8 cellular contexts compared by ENCODE assay signal in genomic region chr4:6695660-6696581, GRCh38. TPM values are rescaled to one million over a fixed set of nuclear protein-coding genes. Genes with fewer than 3 reads are reported as not detected.
A peak's percentile ranks its signal among the peaks of the same experiment; 100 is the strongest.
DNase-seq lines count a peak whose midpoint lies in the region; ATAC-seq, FAIRE-seq and TF ChIP-seq lines count a peak whose summit lies in the region.

No MANE protein-coding gene starts in this region.

- H3K27ac Mint-ChIP-seq in nephron = peak overlapping the region in 2 of 3 experiments; percentile 47 to 72

- no peak for TF ChIP-seq RAD21 in GM12878 (IDR thresholded peaks at IDR 0.05; ENCODE audit: insufficient read depth, low read depth, low read length)

- TF ChIP-seq EP300 in GM12878 (IDR thresholded peaks at IDR 0.05; ENCODE audit: borderline replicate concordance in 1 of 2, control insufficient read depth in 1 of 2, low read depth in 2 of 2, low read length in 2 of 2) = no peak

- ATAC-seq in Panc1 = peak; percentile 85
- ATAC-seq in GM12878 = peak; percentile 51
- no peak for ATAC-seq in GM21786 (IDR thresholded peaks at IDR 0.05; ENCODE audit: unreplicated experiment)

- DNase-seq in DMS53 (lab: John Stamatoyannopoulos, UW) (peak; percentile 76), Panc1 (ENCODE audit: low read depth, low spot score) (no peak), GM12878 (ENCODE audit: low read depth, low spot score) (no peak), hepatic stellate cell (ENCODE audit: low spot score) (no peak), WERI-Rb-1 (no peak)
- no peak for DNase-seq in NK-92 treated with Interleukin-12 subunit alpha and Interleukin-12 subunit beta, amount 100 ng/mL, for 24 hours (lab: John Stamatoyannopoulos, UW)

- peaks cover 24% of the 10 kb centered on the region for H3K4me1 Mint-ChIP-seq in nephron

- H3K4me3 ChIP-seq in Panc1 (ENCODE audit: low read depth in 2 of 2, low read length in 2 of 2) (peak overlapping the region in 1 of 2 experiments; percentile 26; a peak in 2 of 4 replicates), GM12878 (no peak overlapping the region), WERI-Rb-1 (ENCODE audit: low read depth, low read length) (no peak overlapping the region)

- H3K36me3 Mint-ChIP-seq in nephron (ENCODE audit: low read depth) = peaks cover 24% of the 10 kb centered on the region

- no TSS peak for BruUV-seq in Panc1 (replicated peaks; lab: Mats Ljungman, UMichigan)
- BruUV-seq in GM12878 (replicated peaks; lab: Mats Ljungman, UMichigan) = no TSS peak

- H3K27ac ChIP-seq in Panc1 (ENCODE audit: low read length) = peak overlapping the region; percentile 53
- no peak overlapping the region; the same call in 1 of the 2 replicates for H3K27ac ChIP-seq in GM12878 (ENCODE audit: control insufficient read depth, insufficient read depth)
- no peak overlapping the region for H3K27ac ChIP-seq in WERI-Rb-1

- SMC1A ChIA-PET in GM12878 (lab: Charles Lee; ENCODE audit: uncharacterized antibody, unreplicated experiment) = interaction anchor here (1.2 kb wide), 2 partner anchors 11 to 21 kb away, joined by 3 read pairs; no protein-coding TSS in a partner anchor

- H3K27me3 ChIP-seq in Panc1 (ENCODE audit: control insufficient read depth, insufficient read depth, low read length) (no peaks in the 10 kb centered on the region), GM12878 (replicated peaks in 1 of 2; ENCODE audit: control insufficient read depth in 2 of 2, insufficient read depth in 2 of 2, low read length in 1 of 2) (no peaks in the 10 kb centered on the region), WERI-Rb-1 (ENCODE audit: insufficient read depth, low read depth, severe bottlenecking) (no peaks in the 10 kb centered on the region)

- H3K4me1 ChIP-seq in Panc1 (ENCODE audit: control insufficient read depth, insufficient read depth, low read length) = peaks cover 38% of the 10 kb centered on the region
- peaks cover 5% of the 10 kb centered on the region for H3K4me1 ChIP-seq in GM12878 (ENCODE audit: control insufficient read depth, insufficient read depth, low read length)

- no peaks in the 10 kb centered on the region for H3K36me3 ChIP-seq in Panc1 (ENCODE audit: control insufficient read depth, insufficient read depth, low read length)
- H3K36me3 ChIP-seq in GM12878 (ENCODE audit: control insufficient read depth in 2 of 2, insufficient read depth in 2 of 2, low read length in 1 of 2) = no peaks in the 10 kb centered on the region; a peak in 1 of 4 replicates
- peaks cover 4% of the 10 kb centered on the region; the same call in 1 of the 2 replicates for H3K36me3 ChIP-seq in WERI-Rb-1

- RAD21 ChIA-PET in GM12878 (lab: Charles Lee; ENCODE audit: unreplicated experiment) = no interaction called here

- no peaks in the 10 kb centered on the region for H4K20me1 ChIP-seq in GM12878 (ENCODE audit: control insufficient read depth, insufficient read depth)

- CTCF ChIA-PET in Panc1 (lab: Charles Lee) = interaction anchor here (0.6 to 1.0 kb wide), 2 partner anchors 11 to 13 kb away, joined by 3 to 4 read pairs; no protein-coding TSS in a partner anchor
- CTCF ChIA-PET in GM12878 (lab: Yijun Ruan, JAX) = interaction anchor here (0.5 to 1.4 kb wide), 3 partner anchors 15 to 406 kb away, joined by 3 read pairs; no protein-coding TSS in a partner anchor

- intact Hi-C loops in Panc1 (cut with micrococcal nuclease; ENCODE audit: unreplicated experiment) (no loop called here), GM12878 (cut with micrococcal nuclease; ENCODE audit: unreplicated experiment) (no loop called here)

- peak overlapping the region; percentile 4; the same call in 1 of the 2 replicates for H2AFZ ChIP-seq in GM12878 (ENCODE audit: control insufficient read depth, low read depth, low read length)

- no peak overlapping the region for H3K4me2 ChIP-seq in GM12878 (ENCODE audit: control insufficient read depth, insufficient read depth)

- no peaks in the 10 kb centered on the region for H3K27me3 Mint-ChIP-seq in nephron (ENCODE audit: low read depth)

- in situ Hi-C loops in Panc1 (cut with HindIII; ENCODE audit: low pct_unique_long_range_greater_than_20kb, low sequenced_read_pairs) = no loop called here
- in situ Hi-C loops in GM12878 (cut with MboI) = no loop called here

- H3K4me3 Mint-ChIP-seq in nephron = no peak overlapping the region

- POLR2A ChIA-PET in Panc1 (lab: Charles Lee) = no interaction called here
- POLR2A ChIA-PET in GM12878 (lab: Charles Lee) = no interaction called here

- FAIRE-seq in GM12878 (lab: Jason Lieb, UNC) = no peak

- H3K79me2 ChIP-seq in GM12878 (ENCODE audit: control insufficient read depth, insufficient read depth, low read length) = no peaks in the 10 kb centered on the region

- TF ChIP-seq CTCF in Panc1 (IDR thresholded peaks at IDR 0.05) (peak; percentile 49; the same call in 1 of the 2 replicates), GM12878 (IDR thresholded peaks at IDR 0.05 in 2 of 3, conservative IDR thresholded peaks at IDR 0.05 in 1 of 3; ENCODE audit: control insufficient read depth in 2 of 3, extremely low read depth in 1 of 3, insufficient read depth in 1 of 3, low read depth in 3 of 3, low read length in 3 of 3) (no peak), nephron (IDR thresholded peaks at IDR 0.05; ENCODE audit: unreplicated experiment in 3 of 3) (no peak), WERI-Rb-1 (IDR thresholded peaks at IDR 0.05; ENCODE audit: low read depth, low read length) (no peak)

- WGBS in GM12878 (ENCODE audit: insufficient coverage, insufficient replicate concordance, low lambda C conversion rate, missing lambda C conversion rate) = 69% methylated on average over 18 of the region's 18 CpGs

- H3K9ac ChIP-seq in GM12878 (ENCODE audit: control insufficient read depth, insufficient read depth, low read length) = no peak overlapping the region

- no peak for TF ChIP-seq POLR2A in GM12878 (IDR thresholded peaks at IDR 0.05; ENCODE audit: low read depth, low read length)

- H3K9me3 Mint-ChIP-seq in nephron = no peaks in the 10 kb centered on the region

- H3K9me3 ChIP-seq in Panc1 (ENCODE audit: control insufficient read depth, insufficient read depth, low read depth, low read length) = no peaks in the 10 kb centered on the region
- no peaks in the 10 kb centered on the region for H3K9me3 ChIP-seq in GM12878 (replicated peaks; ENCODE audit: control insufficient read depth, insufficient read depth, low read length)
- no peaks in the 10 kb centered on the region for H3K9me3 ChIP-seq in WERI-Rb-1 (ENCODE audit: severe bottlenecking)

RNA-seq across cellular contexts. Expression of gene S100P, which starts 2.2 kb away (rescaled TPM):
- 2.3 TPM for total RNA-seq in Panc1 (2021; ENCODE audit: unreplicated experiment)
- polyA plus RNA-seq in Panc1 (2012; ENCODE audit: insufficient read length) = 0.88 TPM
- not detected in 2 replicates for total RNA-seq in GM12878 (2013; cell fraction: nucleolus; rRNA removed)
- not detected in 2 replicates for total RNA-seq in GM12878 (2014; rRNA removed)
- not detected in 2 replicates for total RNA-seq in GM12878 (2014; rRNA removed; fragmentation: Illumina TruSeq; extraction: Trizol)
- 0.37 and 0.90 TPM in 2 replicates for total RNA-seq in GM12878 (2021)
- not detected for polyA plus RNA-seq in GM12878 (2011; ENCODE audit: low read depth)
- not detected in 2 replicates for polyA plus RNA-seq in GM12878 (2011; rRNA removed)
- not detected in 2 replicates for polyA plus RNA-seq in GM12878 (2011; cell fraction: cytosol; rRNA removed)
- polyA plus RNA-seq in GM12878 (2011; cell fraction: nucleus; rRNA removed) = not detected in 2 replicates
- not detected in 2 replicates for polyA plus RNA-seq in GM12878 (2012)
- not detected in 2 replicates for polyA plus RNA-seq in GM12878 (2014; fragmentation: Illumina TruSeq; extraction: Trizol)
- polyA plus RNA-seq in GM12878 (2014; fragmentation: Nextera tagmentation; extraction: Ambion mirVana) = not detected
- not detected in 2 replicates for polyA plus RNA-seq in GM12878 (2014; rRNA removed)
- not detected for polyA plus RNA-seq in GM12878 (2016; fragmentation: Nextera tagmentation; extraction: Ambion mirVana)
- not detected in 2 replicates for polyA minus RNA-seq in GM12878 (2011; rRNA and poly(A)+ RNA removed)
- 14.4 and 27.8 TPM in 2 replicates for polyA minus RNA-seq in GM12878 (2011; cell fraction: cytosol; rRNA and poly(A)+ RNA removed)
- polyA minus RNA-seq in GM12878 (2011; cell fraction: nucleus; rRNA and poly(A)+ RNA removed) = 3.7 and 12.0 TPM in 2 replicates

RNA-seq across cellular contexts. Expression of gene MRFAP1L1, which starts 13.7 kb away (rescaled TPM):
- total RNA-seq in Panc1 (2021; ENCODE audit: unreplicated experiment) (29.5 TPM), GM12878 (2014; rRNA removed) (41.3 and 52.4 TPM in 2 replicates), GM12878 (2014; rRNA removed; fragmentation: Illumina TruSeq; extraction: Trizol) (61.3 and 65.8 TPM in 2 replicates), GM12878 (2021) (44.0 and 44.2 TPM in 2 replicates)
- 25.8 TPM for polyA plus RNA-seq in Panc1 (2012; ENCODE audit: insufficient read length)
- 29.8 and 30.0 TPM in 2 replicates for total RNA-seq in GM12878 (2013; cell fraction: nucleolus; rRNA removed)
- 27.4 TPM for polyA plus RNA-seq in GM12878 (2011; ENCODE audit: low read depth)
- polyA plus RNA-seq in GM12878 (2011; rRNA removed) (85.1 and 117 TPM in 2 replicates), GM12878 (2014; fragmentation: Illumina TruSeq; extraction: Trizol) (61.1 and 67.8 TPM in 2 replicates), GM12878 (2014; fragmentation: Nextera tagmentation; extraction: Ambion mirVana) (10 to 100 TPM; 30.6 to 34.5 TPM), GM12878 (2014; rRNA removed) (51.3 and 58.7 TPM in 2 replicates), GM12878 (2016; fragmentation: Nextera tagmentation; extraction: Ambion mirVana) (10 to 100 TPM; 52.2 to 53.6 TPM)
- 29.5 and 33.3 TPM in 2 replicates for polyA plus RNA-seq in GM12878 (2011; cell fraction: cytosol; rRNA removed)
- polyA plus RNA-seq in GM12878 (2011; cell fraction: nucleus; rRNA removed) = 43.6 and 56.6 TPM in 2 replicates
- 36.0 and 41.9 TPM in 2 replicates for polyA plus RNA-seq in GM12878 (2012)
- 20.3 and 23.2 TPM in 2 replicates for polyA minus RNA-seq in GM12878 (2011; rRNA and poly(A)+ RNA removed)
- 9.1 and 12.2 TPM in 2 replicates for polyA minus RNA-seq in GM12878 (2011; cell fraction: cytosol; rRNA and poly(A)+ RNA removed)
- polyA minus RNA-seq in GM12878 (2011; cell fraction: nucleus; rRNA and poly(A)+ RNA removed) = 15.6 and 21.7 TPM in 2 replicates

RNA-seq across cellular contexts. Expression of gene BLOC1S4, which starts 20.1 kb away (rescaled TPM):
- total RNA-seq in Panc1 (2021; ENCODE audit: unreplicated experiment) (10.7 TPM), GM12878 (2014; rRNA removed) (19.9 and 23.8 TPM in 2 replicates), GM12878 (2014; rRNA removed; fragmentation: Illumina TruSeq; extraction: Trizol) (5.8 and 6.9 TPM in 2 replicates), GM12878 (2021) (18.0 and 20.4 TPM in 2 replicates)
- 15.2 TPM for polyA plus RNA-seq in Panc1 (2012; ENCODE audit: insufficient read length)
- 5.3 and 5.7 TPM in 2 replicates for total RNA-seq in GM12878 (2013; cell fraction: nucleolus; rRNA removed)
- 5.2 TPM for polyA plus RNA-seq in GM12878 (2011; ENCODE audit: low read depth)
- polyA plus RNA-seq in GM12878 (2011; rRNA removed) (9.8 and 11.5 TPM in 2 replicates), GM12878 (2014; fragmentation: Illumina TruSeq; extraction: Trizol) (4.2 and 7.5 TPM in 2 replicates), GM12878 (2014; fragmentation: Nextera tagmentation; extraction: Ambion mirVana) (1 to 10 TPM; 2.7 to 6.3 TPM), GM12878 (2014; rRNA removed) (20.8 and 21.2 TPM in 2 replicates), GM12878 (2016; fragmentation: Nextera tagmentation; extraction: Ambion mirVana) (10 to 100 TPM in 1 of 2 experiments, 1 to 10 TPM in 1; 3.0 to 21.1 TPM)
- polyA plus RNA-seq in GM12878 (2011; cell fraction: cytosol; rRNA removed) = 11.7 and 17.3 TPM in 2 replicates
- polyA plus RNA-seq in GM12878 (2011; cell fraction: nucleus; rRNA removed) = 12.7 and 15.0 TPM in 2 replicates
- polyA plus RNA-seq in GM12878 (2012) = 11.9 and 12.5 TPM in 2 replicates
- 4.9 and 8.0 TPM in 2 replicates for polyA minus RNA-seq in GM12878 (2011; rRNA and poly(A)+ RNA removed)
- polyA minus RNA-seq in GM12878 (2011; cell fraction: cytosol; rRNA and poly(A)+ RNA removed) = 4.1 and 5.5 TPM in 2 replicates
- polyA minus RNA-seq in GM12878 (2011; cell fraction: nucleus; rRNA and poly(A)+ RNA removed) = 6.3 and 14.2 TPM in 2 replicates

RNA-seq across cellular contexts. Expression of gene MRFAP1, which starts 55.4 kb away (rescaled TPM):
- total RNA-seq in Panc1 (2021; ENCODE audit: unreplicated experiment) = 212 TPM
- polyA plus RNA-seq in Panc1 (2012; ENCODE audit: insufficient read length) = 386 TPM
- 11.5 and 11.9 TPM in 2 replicates for total RNA-seq in GM12878 (2013; cell fraction: nucleolus; rRNA removed)
- total RNA-seq in GM12878 (2014; rRNA removed) = 48.5 and 50.6 TPM in 2 replicates
- 54.8 and 56.9 TPM in 2 replicates for total RNA-seq in GM12878 (2014; rRNA removed; fragmentation: Illumina TruSeq; extraction: Trizol)
- 105 TPM in 2 replicates for total RNA-seq in GM12878 (2021)
- polyA plus RNA-seq in GM12878 (2011; ENCODE audit: low read depth) = 76.4 TPM
- polyA plus RNA-seq in GM12878 (2011; rRNA removed) = 97.5 and 99.4 TPM in 2 replicates
- 61.4 and 95.3 TPM in 2 replicates for polyA plus RNA-seq in GM12878 (2011; cell fraction: cytosol; rRNA removed)
- polyA plus RNA-seq in GM12878 (2011; cell fraction: nucleus; rRNA removed) = 50.2 and 76.3 TPM in 2 replicates
- 107 and 111 TPM in 2 replicates for polyA plus RNA-seq in GM12878 (2012)
- 69.3 and 70.2 TPM in 2 replicates for polyA plus RNA-seq in GM12878 (2014; fragmentation: Illumina TruSeq; extraction: Trizol)
- polyA plus RNA-seq in GM12878 (2014; fragmentation: Nextera tagmentation; extraction: Ambion mirVana) = 10 to 100 TPM; 18.7 to 38.0 TPM
- 103 and 105 TPM in 2 replicates for polyA plus RNA-seq in GM12878 (2014; rRNA removed)
- 10 to 100 TPM; 92.3 to 92.8 TPM for polyA plus RNA-seq in GM12878 (2016; fragmentation: Nextera tagmentation; extraction: Ambion mirVana)
- polyA minus RNA-seq in GM12878 (2011; rRNA and poly(A)+ RNA removed) = 19.4 and 21.8 TPM in 2 replicates
- polyA minus RNA-seq in GM12878 (2011; cell fraction: cytosol; rRNA and poly(A)+ RNA removed) = 9.2 and 14.2 TPM in 2 replicates
- 12.5 and 17.5 TPM in 2 replicates for polyA minus RNA-seq in GM12878 (2011; cell fraction: nucleus; rRNA and poly(A)+ RNA removed)
